ENCODE assay signal across 2 cellular contexts in the genomic region with DNA sequence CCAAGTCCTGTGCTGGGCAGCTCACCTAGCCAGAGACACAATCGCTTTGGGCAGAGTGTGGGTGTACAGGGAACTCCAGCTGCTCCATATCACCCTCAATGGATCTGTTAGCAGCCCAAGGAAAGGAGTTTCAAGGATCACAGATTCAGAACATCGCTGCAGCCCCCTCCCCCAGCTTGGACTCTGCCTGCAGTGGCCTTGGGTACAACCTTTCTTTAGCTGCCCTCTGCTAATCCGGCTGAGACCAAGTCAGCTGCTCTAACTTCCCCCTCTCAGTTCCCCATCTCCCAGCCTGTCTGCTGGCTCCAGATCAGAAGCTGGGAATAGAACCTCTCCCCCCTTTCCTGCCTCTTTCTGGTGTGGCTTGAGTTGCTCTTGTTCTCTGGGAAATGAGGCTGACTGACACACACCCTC.
TF ChIP-seq lines count a peak whose summit lies in the region.

No MANE protein-coding gene starts in this region.

TF ChIP-seq in HCT116, 20 proteins besides CTCF, POLR2A, EP300 and RAD21 (continued from another document):
- no peak for TF ChIP-seq ZFX (IDR thresholded peaks at IDR 0.05)

TF ChIP-seq in WTC11, 78 proteins besides CTCF, POLR2A, EP300 and RAD21 (continued from another document):
- TF ChIP-seq, protein P1, sequence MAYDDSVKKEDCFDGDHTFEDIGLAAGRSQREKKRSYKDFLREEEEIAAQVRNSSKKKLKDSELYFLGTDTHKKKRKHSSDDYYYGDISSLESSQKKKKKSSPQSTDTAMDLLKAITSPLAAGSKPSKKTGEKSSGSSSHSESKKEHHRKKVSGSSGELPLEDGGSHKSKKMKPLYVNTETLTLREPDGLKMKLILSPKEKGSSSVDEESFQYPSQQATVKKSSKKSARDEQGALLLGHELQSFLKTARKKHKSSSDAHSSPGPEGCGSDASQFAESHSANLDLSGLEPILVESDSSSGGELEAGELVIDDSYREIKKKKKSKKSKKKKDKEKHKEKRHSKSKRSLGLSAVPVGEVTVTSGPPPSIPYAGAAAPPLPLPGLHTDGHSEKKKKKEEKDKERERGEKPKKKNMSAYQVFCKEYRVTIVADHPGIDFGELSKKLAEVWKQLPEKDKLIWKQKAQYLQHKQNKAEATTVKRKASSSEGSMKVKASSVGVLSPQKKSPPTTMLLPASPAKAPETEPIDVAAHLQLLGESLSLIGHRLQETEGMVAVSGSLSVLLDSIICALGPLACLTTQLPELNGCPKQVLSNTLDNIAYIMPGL (CRISPR knock-in tag; IDR thresholded peaks at IDR 0.05): no peak
- TF ChIP-seq, protein P2, sequence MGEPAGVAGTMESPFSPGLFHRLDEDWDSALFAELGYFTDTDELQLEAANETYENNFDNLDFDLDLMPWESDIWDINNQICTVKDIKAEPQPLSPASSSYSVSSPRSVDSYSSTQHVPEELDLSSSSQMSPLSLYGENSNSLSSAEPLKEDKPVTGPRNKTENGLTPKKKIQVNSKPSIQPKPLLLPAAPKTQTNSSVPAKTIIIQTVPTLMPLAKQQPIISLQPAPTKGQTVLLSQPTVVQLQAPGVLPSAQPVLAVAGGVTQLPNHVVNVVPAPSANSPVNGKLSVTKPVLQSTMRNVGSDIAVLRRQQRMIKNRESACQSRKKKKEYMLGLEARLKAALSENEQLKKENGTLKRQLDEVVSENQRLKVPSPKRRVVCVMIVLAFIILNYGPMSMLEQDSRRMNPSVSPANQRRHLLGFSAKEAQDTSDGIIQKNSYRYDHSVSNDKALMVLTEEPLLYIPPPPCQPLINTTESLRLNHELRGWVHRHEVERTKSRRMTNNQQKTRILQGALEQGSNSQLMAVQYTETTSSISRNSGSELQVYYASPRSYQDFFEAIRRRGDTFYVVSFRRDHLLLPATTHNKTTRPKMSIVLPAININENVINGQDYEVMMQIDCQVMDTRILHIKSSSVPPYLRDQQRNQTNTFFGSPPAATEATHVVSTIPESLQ (CRISPR knock-in tag; IDR thresholded peaks at IDR 0.05): no peak
- TF ChIP-seq NFE2L1 (CRISPR knock-in tag; IDR thresholded peaks at IDR 0.05): no peak
